ENCODE assay signal across 13 cellular contexts in the genomic region with DNA sequence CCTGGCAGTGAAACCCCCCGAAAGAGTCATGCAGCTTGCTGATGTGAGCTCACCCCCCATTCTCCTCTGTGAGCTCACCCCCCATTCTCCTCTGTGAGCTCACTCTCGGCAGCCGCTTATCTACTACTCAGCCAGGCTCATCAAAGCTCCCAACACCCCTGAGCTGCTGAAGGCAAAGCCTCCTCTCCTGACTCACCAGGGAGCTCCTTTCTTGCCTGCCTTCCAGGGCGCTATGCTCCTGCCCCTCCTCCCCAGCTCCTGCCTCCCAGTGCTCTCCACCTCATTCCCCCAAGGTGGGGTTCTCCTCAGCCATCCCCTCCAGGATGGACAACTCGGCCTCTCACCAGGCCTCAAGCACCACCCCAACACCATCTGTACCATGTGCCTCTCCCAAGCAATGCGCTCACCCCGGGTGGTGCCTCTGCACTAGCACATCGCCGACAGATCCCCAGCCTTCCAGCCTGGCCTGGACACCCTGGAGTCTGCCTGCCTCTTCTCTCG. TPM values are rescaled to one million over a fixed set of nuclear protein-coding genes. Genes with fewer than 3 reads are reported as not detected.
A peak's percentile ranks its signal among the peaks of the same experiment; 100 is the strongest.
DNase-seq lines count a peak whose midpoint lies in the region; ATAC-seq and TF ChIP-seq lines count a peak whose summit lies in the region.
"Had no signal": no experiment of that assay in that cellular context is flagged by ENCODE, and none has a peak within 500 bp of the region (broad histone marks: within the 10 kb centered on the region; RNA-seq: fewer than 3 reads in every experiment).

No MANE protein-coding gene starts in this region.

- intact Hi-C loops in PC-3 (cut with micrococcal nuclease) = no loop called here

- ATAC-seq in PC-3 (no peak), HG02970 (IDR thresholded peaks at IDR 0.05; ENCODE audit: low FRiP score, unreplicated experiment) (no peak)

- H3K4me1 Mint-ChIP-seq in nephron progenitor cell = peaks cover 69% of the 10 kb centered on the region

- H3K4me2 ChIP-seq in PC-3 (ENCODE audit: low read length) = no peak overlapping the region

- H3K4me1 ChIP-seq in HUES6 (ENCODE audit: control insufficient read depth, insufficient read depth, low read length) (no peaks in the 10 kb centered on the region), PC-3 (ENCODE audit: insufficient read depth, low read length) (peaks cover 55% of the 10 kb centered on the region)

- H3K4me3 ChIP-seq in HUES6 (ENCODE audit: low read depth, low read length) (no peak overlapping the region), cardiac fibroblast (replicated peaks in 1 of 2; ENCODE audit: low read depth in 2 of 2, low read length in 2 of 2) (no peak overlapping the region), PC-3 (ENCODE audit: low read length) (no peak overlapping the region)
- H3K4me3 ChIP-seq: ovary, SJCRH30 had no signal

- POLR2A ChIA-PET in PC-3 (lab: Charles Lee; ENCODE audit: unreplicated experiment) = no interaction called here

- H4K20me1 ChIP-seq in PC-3 (ENCODE audit: low read length) = peaks cover 75% of the 10 kb centered on the region

- BruUV-seq in PC-3 (replicated peaks; lab: Mats Ljungman, UMichigan) = no TSS peak

- no peak overlapping the region for H3K27ac ChIP-seq in HUES6 (ENCODE audit: low read depth, low read length)
- no peak overlapping the region for H3K27ac ChIP-seq in PC-3 (ENCODE audit: low read length)
- H3K27ac ChIP-seq: ovary, SJCRH30 had no signal

- H3K79me2 ChIP-seq in PC-3 (ENCODE audit: low read length) = peaks cover 42% of the 10 kb centered on the region

- H3K27me3 ChIP-seq in HUES6 (ENCODE audit: control insufficient read depth, insufficient read depth, low read length) = no peaks in the 10 kb centered on the region
- H3K27me3 ChIP-seq in PC-3 (ENCODE audit: low read length) = no peaks in the 10 kb centered on the region
- H3K27me3 ChIP-seq: ovary, SJCRH30 had no signal

- H3K36me3 Mint-ChIP-seq in nephron progenitor cell (ENCODE audit: low read depth) = peaks cover 61% of the 10 kb centered on the region

- peaks cover 3% of the 10 kb centered on the region for H3K27me3 Mint-ChIP-seq in nephron progenitor cell (ENCODE audit: low read depth, poor library complexity)

- H3K9me2 ChIP-seq in PC-3 (replicated peaks; ENCODE audit: low read length) = no peaks in the 10 kb centered on the region

- no peaks in the 10 kb centered on the region for H3K9me3 Mint-ChIP-seq in nephron progenitor cell

- TF ChIP-seq CTCF in cardiac fibroblast (IDR thresholded peaks at IDR 0.05; ENCODE audit: low read depth, low read length) (no peak), nephron progenitor cell (IDR thresholded peaks at IDR 0.05) (no peak), PC-3 (conservative IDR thresholded peaks at IDR 0.05; ENCODE audit: low read depth, low read length) (no peak)

- CTCF ChIA-PET in PC-3 (lab: Charles Lee) = no interaction called here

- H3K36me3 ChIP-seq in HUES6 (ENCODE audit: control insufficient read depth, insufficient read depth, low read length) (peaks cover 92% of the 10 kb centered on the region), PC-3 (ENCODE audit: low read depth, low read length) (peaks cover 42% of the 10 kb centered on the region)
- H3K36me3 ChIP-seq: ovary had no signal

- peak overlapping the region; percentile 78 for H3K27ac Mint-ChIP-seq in nephron progenitor cell

- H3K4me3 Mint-ChIP-seq in nephron progenitor cell = no peak overlapping the region

- H3K9ac ChIP-seq in HUES6 (ENCODE audit: low read length) (peak overlapping the region; percentile 3), PC-3 (ENCODE audit: low read length) (no peak overlapping the region)

- H3K9me3 ChIP-seq in HUES6 (ENCODE audit: control insufficient read depth, insufficient read depth, low read depth, low read length) (no peaks in the 10 kb centered on the region), PC-3 (ENCODE audit: low read length) (no peaks in the 10 kb centered on the region)
- H3K9me3 ChIP-seq: ovary, SJCRH30 had no signal

- no peak overlapping the region for H2AFZ ChIP-seq in PC-3 (ENCODE audit: low read length)

- DNase-seq in Daoy (ENCODE audit: low read depth) (peak; percentile 80), cardiac fibroblast (ENCODE audit: low read depth in 2 of 2) (peak; percentile 72 to 77), nephron progenitor cell (no peak), PC-3 (no peak), putamen (ENCODE audit: low spot score) (no peak)
- DNase-seq: activated CD4-positive, alpha-beta T cell treated with anti-CD3 and anti-CD28 coated beads, Interleukin-2, amount 50 U/mL, for 4 hours; amygdala; NCI-H446; ovary; SJCRH30; trophoblast cell had no signal

- peaks cover 10% of the 10 kb centered on the region for H3F3A ChIP-seq in PC-3 (ENCODE audit: low read length, unreplicated experiment)

RNA-seq across cellular contexts. Expression of gene FAAP100, which starts 27.7 kb away (rescaled TPM):
- total RNA-seq in Daoy (2014; rRNA removed; shearing (Covaris generic)) = 11.7 TPM in 2 replicates
- total RNA-seq in PC-3 (2014; rRNA removed) = 23.3 and 34.6 TPM in 2 replicates

RNA-seq across cellular contexts. Expression of gene FSCN2, which starts 51.7 kb away (rescaled TPM):
- 0.17 TPM in 1 of 2 replicates, not detected in the other for total RNA-seq in Daoy (2014; rRNA removed; shearing (Covaris generic))
- total RNA-seq in PC-3 (2014; rRNA removed) = 0.87 and 2.4 TPM in 2 replicates

RNA-seq across cellular contexts. Expression of gene NPLOC4, which starts 57.0 kb away (rescaled TPM):
- 69.6 and 78.5 TPM in 2 replicates for total RNA-seq in Daoy (2014; rRNA removed; shearing (Covaris generic))
- 109 and 133 TPM in 2 replicates for total RNA-seq in PC-3 (2014; rRNA removed)

RNA-seq across cellular contexts. Expression of gene TSPAN10, which starts 57.1 kb away (rescaled TPM):
- 2.3 and 4.5 TPM in 2 replicates for total RNA-seq in Daoy (2014; rRNA removed; shearing (Covaris generic))
- total RNA-seq in PC-3 (2014; rRNA removed) = 3.5 and 3.9 TPM in 2 replicates

Comparison
In these comparisons a context has a peak if more than half of its experiments do, and no peak if none do; other contexts are left out.
1. DNase-seq: peak in Daoy (single experiment) and cardiac fibroblast (2 of 2); none in nephron progenitor cell (single experiment), PC-3 (single experiment) and putamen (single experiment).